Comparison of ENCODE assay signal across 1 cellular context in genomic region chr4:158020175-158020574, GRCh38.
A peak's percentile ranks its signal among the peaks of the same experiment; 100 is the strongest.
TF ChIP-seq lines count a peak whose summit lies in the region.

No MANE protein-coding gene starts in this region.

TF ChIP-seq in HepG2, 621 proteins besides CTCF, POLR2A, EP300 and RAD21 (continued from another document and continues in another):
- peak; percentile 68; the same call in 1 of the 2 replicates for TF ChIP-seq RXRB (CRISPR knock-in tag; IDR thresholded peaks at IDR 0.05; ENCODE audit: borderline replicate concordance)
- TF ChIP-seq KLF16 (CRISPR knock-in tag; IDR thresholded peaks at IDR 0.05): peak in 1 of 2 experiments; percentile 56; a peak in 1 of 4 replicates
- TF ChIP-seq FOXJ3 (CRISPR knock-in tag; IDR thresholded peaks at IDR 0.05; ENCODE audit: borderline replicate concordance): peak; percentile 54; the same call in 1 of the 2 replicates
- no peak for TF ChIP-seq ZNF816 (CRISPR knock-in tag; IDR thresholded peaks at IDR 0.05; ENCODE audit: borderline replicate concordance)
- peak; percentile 59 for TF ChIP-seq RARA (CRISPR knock-in tag; IDR thresholded peaks at IDR 0.05)
- TF ChIP-seq DMTF1 (CRISPR knock-in tag; IDR thresholded peaks at IDR 0.05): no peak
- peak; percentile 39; the same call in 1 of the 2 replicates for TF ChIP-seq ZFP36L1 (CRISPR knock-in tag; IDR thresholded peaks at IDR 0.05)
- peak; percentile 58; the same call in 1 of the 2 replicates for TF ChIP-seq EHMT2 (IDR thresholded peaks at IDR 0.05; ENCODE audit: borderline replicate concordance, low read depth, low read length)
- 0 out of 2 replicates have a peak, but pooled peaks have one; percentile 8 for TF ChIP-seq NR2F6 (IDR thresholded peaks at IDR 0.05)
- TF ChIP-seq NR2F6 (CRISPR knock-in tag; IDR thresholded peaks at IDR 0.05): peak; percentile 35; the same call in 1 of the 2 replicates
- peak; percentile 83 for TF ChIP-seq FOSL1 (CRISPR knock-in tag; IDR thresholded peaks at IDR 0.05; ENCODE audit: borderline replicate concordance)
- no peak for TF ChIP-seq HNRNPL (IDR thresholded peaks at IDR 0.05; ENCODE audit: low read depth, low read length)
- no peak for TF ChIP-seq ZNF44 (CRISPR knock-in tag; IDR thresholded peaks at IDR 0.05)
- TF ChIP-seq ZNF414 (CRISPR knock-in tag; IDR thresholded peaks at IDR 0.05): no peak
- no peak for TF ChIP-seq RCOR2 (CRISPR knock-in tag; IDR thresholded peaks at IDR 0.05)
- peak; percentile 34 for TF ChIP-seq TEAD3 (CRISPR knock-in tag; optimal IDR thresholded peaks at IDR 0.05; ENCODE audit: borderline replicate concordance)
- peak; percentile 65; the same call in 1 of the 2 replicates for TF ChIP-seq MIER3 (CRISPR knock-in tag; IDR thresholded peaks at IDR 0.05; ENCODE audit: borderline replicate concordance)
- TF ChIP-seq, protein P1, sequence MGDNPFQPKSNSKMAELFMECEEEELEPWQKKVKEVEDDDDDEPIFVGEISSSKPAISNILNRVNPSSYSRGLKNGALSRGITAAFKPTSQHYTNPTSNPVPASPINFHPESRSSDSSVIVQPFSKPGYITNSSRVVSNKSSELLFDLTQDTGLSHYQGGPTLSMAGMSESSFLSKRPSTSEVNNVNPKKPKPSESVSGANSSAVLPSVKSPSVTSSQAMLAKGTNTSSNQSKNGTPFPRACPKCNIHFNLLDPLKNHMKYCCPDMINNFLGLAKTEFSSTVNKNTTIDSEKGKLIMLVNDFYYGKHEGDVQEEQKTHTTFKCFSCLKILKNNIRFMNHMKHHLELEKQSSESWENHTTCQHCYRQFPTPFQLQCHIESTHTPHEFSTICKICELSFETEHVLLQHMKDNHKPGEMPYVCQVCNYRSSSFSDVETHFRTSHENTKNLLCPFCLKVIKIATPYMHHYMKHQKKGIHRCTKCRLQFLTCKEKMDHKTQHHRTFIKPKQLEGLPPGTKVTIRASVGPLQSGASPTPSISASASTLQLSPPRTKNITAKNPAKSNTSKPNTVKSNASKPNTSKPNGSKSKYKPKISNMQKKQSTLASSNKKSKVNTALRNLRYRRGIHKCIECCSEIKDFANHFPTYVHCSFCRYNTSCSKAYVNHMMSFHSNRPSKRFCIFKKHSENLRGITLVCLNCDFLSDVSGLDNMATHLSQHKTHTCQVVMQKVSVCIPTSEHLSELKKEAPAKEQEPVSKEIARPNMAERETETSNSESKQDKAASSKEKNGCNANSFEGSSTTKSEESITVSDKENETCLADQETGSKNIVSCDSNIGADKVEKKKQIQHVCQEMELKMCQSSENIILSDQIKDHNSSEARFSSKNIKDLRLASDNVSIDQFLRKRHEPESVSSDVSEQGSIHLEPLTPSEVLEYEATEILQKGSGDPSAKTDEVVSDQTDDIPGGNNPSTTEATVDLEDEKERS (CRISPR knock-in tag; IDR thresholded peaks at IDR 0.05): no peak
- no peak for TF ChIP-seq SOX6 (IDR thresholded peaks at IDR 0.05)
- peak; percentile 87 for TF ChIP-seq SOX6 (CRISPR knock-in tag; IDR thresholded peaks at IDR 0.05)
- no peak for TF ChIP-seq AHR (CRISPR knock-in tag; IDR thresholded peaks at IDR 0.05)
- TF ChIP-seq EEA1 (CRISPR knock-in tag; IDR thresholded peaks at IDR 0.05; ENCODE audit: borderline replicate concordance): no peak
- no peak for TF ChIP-seq ZNF788 (CRISPR knock-in tag; IDR thresholded peaks at IDR 0.05; ENCODE audit: borderline replicate concordance)
- 0 out of 2 replicates have a peak, but pooled peaks have one; percentile 27 for TF ChIP-seq ZMYM4 (CRISPR knock-in tag; IDR thresholded peaks at IDR 0.05)
- TF ChIP-seq MLLT10 (CRISPR knock-in tag; IDR thresholded peaks at IDR 0.05): no peak
- no peak for TF ChIP-seq SMAD9 (CRISPR knock-in tag; IDR thresholded peaks at IDR 0.05)
- no peak for TF ChIP-seq ZNF562 (CRISPR knock-in tag; IDR thresholded peaks at IDR 0.05; ENCODE audit: borderline replicate concordance)
- no peak for TF ChIP-seq ZNF609 (CRISPR knock-in tag; IDR thresholded peaks at IDR 0.05; ENCODE audit: borderline replicate concordance)
- no peak for TF ChIP-seq ZNF790 (CRISPR knock-in tag; IDR thresholded peaks at IDR 0.05; ENCODE audit: borderline replicate concordance)
- no peak for TF ChIP-seq KDM5A (IDR thresholded peaks at IDR 0.05; ENCODE audit: borderline replicate concordance, low read length)
- peak; percentile 66; the same call in 1 of the 2 replicates for TF ChIP-seq NFIC (IDR thresholded peaks at IDR 0.05; ENCODE audit: low read length)
- no peak for TF ChIP-seq REPIN1 (CRISPR knock-in tag; IDR thresholded peaks at IDR 0.05; ENCODE audit: borderline replicate concordance, low read depth)
- TF ChIP-seq MAFK (conservative IDR thresholded peaks at IDR 0.05 in 1 of 2, IDR thresholded peaks at IDR 0.05 in 1 of 2; ENCODE audit: low read length in 2 of 2): 0 out of 4 replicates have a peak, but pooled peaks have one; percentile 5 to 16
- TF ChIP-seq JUNB (CRISPR knock-in tag; IDR thresholded peaks at IDR 0.05; ENCODE audit: borderline replicate concordance): peak; percentile 58; the same call in 1 of the 2 replicates
- TF ChIP-seq ZNF543 (CRISPR knock-in tag; IDR thresholded peaks at IDR 0.05): no peak
- TF ChIP-seq ZNF441 (CRISPR knock-in tag; IDR thresholded peaks at IDR 0.05; ENCODE audit: borderline replicate concordance): no peak
- peak; percentile 26; the same call in 1 of the 2 replicates for TF ChIP-seq FOXK2 (IDR thresholded peaks at IDR 0.05)
- TF ChIP-seq SOX5 (CRISPR knock-in tag; IDR thresholded peaks at IDR 0.05; ENCODE audit: borderline replicate concordance): peak; percentile 90
- TF ChIP-seq FOXA3 (CRISPR knock-in tag; IDR thresholded peaks at IDR 0.05): peak; percentile 87
- TF ChIP-seq, protein P2, sequence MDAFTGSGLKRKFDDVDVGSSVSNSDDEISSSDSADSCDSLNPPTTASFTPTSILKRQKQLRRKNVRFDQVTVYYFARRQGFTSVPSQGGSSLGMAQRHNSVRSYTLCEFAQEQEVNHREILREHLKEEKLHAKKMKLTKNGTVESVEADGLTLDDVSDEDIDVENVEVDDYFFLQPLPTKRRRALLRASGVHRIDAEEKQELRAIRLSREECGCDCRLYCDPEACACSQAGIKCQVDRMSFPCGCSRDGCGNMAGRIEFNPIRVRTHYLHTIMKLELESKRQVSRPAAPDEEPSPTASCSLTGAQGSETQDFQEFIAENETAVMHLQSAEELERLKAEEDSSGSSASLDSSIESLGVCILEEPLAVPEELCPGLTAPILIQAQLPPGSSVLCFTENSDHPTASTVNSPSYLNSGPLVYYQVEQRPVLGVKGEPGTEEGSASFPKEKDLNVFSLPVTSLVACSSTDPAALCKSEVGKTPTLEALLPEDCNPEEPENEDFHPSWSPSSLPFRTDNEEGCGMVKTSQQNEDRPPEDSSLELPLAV (CRISPR knock-in tag; conservative IDR thresholded peaks at IDR 0.05; ENCODE audit: low read depth): no peak
- peak; percentile 38; the same call in 1 of the 2 replicates for TF ChIP-seq ZGPAT (CRISPR knock-in tag; IDR thresholded peaks at IDR 0.05)
- peak; percentile 24; the same call in 1 of the 3 replicates for TF ChIP-seq MXI1 (IDR thresholded peaks at IDR 0.05; ENCODE audit: borderline replicate concordance, low read depth, low read length)
- no peak for TF ChIP-seq NFYB (CRISPR knock-in tag; IDR thresholded peaks at IDR 0.05)
- TF ChIP-seq HMGXB3 (CRISPR knock-in tag; IDR thresholded peaks at IDR 0.05; ENCODE audit: borderline replicate concordance): no peak
